9 cellular contexts compared by ENCODE assay signal in genomic region chr16:4298761-4299522, GRCh38. TPM values are rescaled to one million over a fixed set of nuclear protein-coding genes. Genes with fewer than 3 reads are reported as not detected.
DNase-seq lines count a peak whose midpoint lies in the region; ATAC-seq and TF ChIP-seq lines count a peak whose summit lies in the region.
"Had no signal": no experiment of that assay in that cellular context is flagged by ENCODE, and none has a peak within 500 bp of the region (broad histone marks: within the 10 kb centered on the region; RNA-seq: fewer than 3 reads in every experiment).

No MANE protein-coding gene starts in this region.

- H3K36me3 ChIP-seq in GM23248 (ENCODE audit: low read depth) (no peaks in the 10 kb centered on the region), cardiac muscle cell (no peaks in the 10 kb centered on the region)

- intact Hi-C loops in activated T-helper 1 cell treated with anti-CD3 and anti-CD28 coated beads, Interleukin-12 subunit alpha, Interleukin-12 subunit beta, Interleukin-2, Interleukin-4 antibody, amounts not matched to agents 30 ng/mL and 10 ng/mL and 1 ng/mL, durations not matched to agents 14 hours and 24 hours and 36 hours (cut with micrococcal nuclease) = no loop called here

- H3K27me3 ChIP-seq in GM23248 (replicated peaks; ENCODE audit: insufficient read depth) (no peaks in the 10 kb centered on the region), cardiac muscle cell (no peaks in the 10 kb centered on the region)

- H3K4me3 Mint-ChIP-seq in activated T-helper 1 cell treated with anti-CD3 and anti-CD28 coated beads, Interleukin-12 subunit alpha, Interleukin-12 subunit beta, Interleukin-2, Interleukin-4 antibody, amounts not matched to agents 30 ng/mL and 10 ng/mL and 1 ng/mL, durations not matched to agents 14 hours and 24 hours and 36 hours = no peak overlapping the region
- H3K4me3 Mint-ChIP-seq: activated B cell treated with CpG ODN at 0.5 μM for 24 hours had no signal

- H3K79me2 ChIP-seq in GM23248 (ENCODE audit: insufficient read depth) = no peaks in the 10 kb centered on the region

- H3K4me1 Mint-ChIP-seq in activated T-helper 1 cell treated with anti-CD3 and anti-CD28 coated beads, Interleukin-12 subunit alpha, Interleukin-12 subunit beta, Interleukin-2, Interleukin-4 antibody, amounts not matched to agents 30 ng/mL and 10 ng/mL and 1 ng/mL, durations not matched to agents 14 hours and 24 hours and 36 hours (ENCODE audit: low read depth) = no peaks in the 10 kb centered on the region
- H3K4me1 Mint-ChIP-seq: activated B cell treated with CpG ODN at 0.5 μM for 24 hours had no signal

- peak; percentile 97 for DNase-seq in GM23248
- DNase-seq in T1000 (lab: John Stamatoyannopoulos, UW) = peak; percentile 71
- peak; percentile 75 to 94 for DNase-seq in cardiac muscle cell (ENCODE audit: low read depth in 1 of 2, low spot score in 1 of 2)
- DNase-seq in retinal pigment epithelial cell (ENCODE audit: low read depth) = peak; percentile 79
- no peak for DNase-seq in DMS53 treated with DMSO at 0.1 percent for 48 hours (lab: John Stamatoyannopoulos, UW; ENCODE audit: unreplicated experiment)
- DNase-seq in activated T-helper 1 cell treated with anti-CD3 and anti-CD28 coated beads, Interleukin-12 subunit alpha, Interleukin-12 subunit beta, Interleukin-2, Interleukin-4 antibody, amounts not matched to agents 30 ng/mL and 10 ng/mL and 1 ng/mL, durations not matched to agents 14 hours and 24 hours and 36 hours (ENCODE audit: low spot score) = no peak
- no peak for DNase-seq in OCI-M2 (lab: John Stamatoyannopoulos, UW; ENCODE audit: unreplicated experiment)
- DNase-seq: activated B cell treated with CpG ODN at 0.5 μM for 24 hours had no signal

- H3K27ac ChIP-seq in GM23248 (peak overlapping the region; percentile 86), cardiac muscle cell (peak overlapping the region; percentile 84)

- peak overlapping the region; percentile 60 for H3K9ac ChIP-seq in GM23248

- no peaks in the 10 kb centered on the region for H3K9me2 ChIP-seq in GM23248 (ENCODE audit: insufficient read depth)

- H3K36me3 Mint-ChIP-seq in activated T-helper 1 cell treated with anti-CD3 and anti-CD28 coated beads, Interleukin-12 subunit alpha, Interleukin-12 subunit beta, Interleukin-2, Interleukin-4 antibody, amounts not matched to agents 30 ng/mL and 10 ng/mL and 1 ng/mL, durations not matched to agents 14 hours and 24 hours and 36 hours (ENCODE audit: low read depth) = peaks cover 1% of the 10 kb centered on the region

- peak overlapping the region; percentile 77 for H3K4me2 ChIP-seq in GM23248 (ENCODE audit: unreplicated experiment)

- peak overlapping the region; percentile 54 for H3K4me3 ChIP-seq in GM23248
- no peak overlapping the region for H3K4me3 ChIP-seq in cardiac muscle cell
- peak overlapping the region; percentile 7 for H3K4me3 ChIP-seq in retinal pigment epithelial cell (ENCODE audit: low read length)

- H3K4me1 ChIP-seq in GM23248 (ENCODE audit: insufficient read depth) (peaks cover 22% of the 10 kb centered on the region), cardiac muscle cell (ENCODE audit: low read depth) (peaks cover 10% of the 10 kb centered on the region)

- in situ Hi-C loops in GM23248 (cut with MboI) = no loop called here

- no peak for TF ChIP-seq CTCF in cardiac muscle cell (IDR thresholded peaks at IDR 0.05; ENCODE audit: low read depth, low read length)
- no peak for TF ChIP-seq CTCF in retinal pigment epithelial cell (conservative IDR thresholded peaks at IDR 0.05; ENCODE audit: low read depth, low read length)

- no peak overlapping the region for H3K27ac Mint-ChIP-seq in activated T-helper 1 cell treated with anti-CD3 and anti-CD28 coated beads, Interleukin-12 subunit alpha, Interleukin-12 subunit beta, Interleukin-2, Interleukin-4 antibody, amounts not matched to agents 30 ng/mL and 10 ng/mL and 1 ng/mL, durations not matched to agents 14 hours and 24 hours and 36 hours
- H3K27ac Mint-ChIP-seq: activated B cell treated with CpG ODN at 0.5 μM for 24 hours had no signal

- no peaks in the 10 kb centered on the region for H4K20me1 ChIP-seq in GM23248 (ENCODE audit: insufficient read depth)

- no peaks in the 10 kb centered on the region for H3K9me3 Mint-ChIP-seq in activated T-helper 1 cell treated with anti-CD3 and anti-CD28 coated beads, Interleukin-12 subunit alpha, Interleukin-12 subunit beta, Interleukin-2, Interleukin-4 antibody, amounts not matched to agents 30 ng/mL and 10 ng/mL and 1 ng/mL, durations not matched to agents 14 hours and 24 hours and 36 hours
- H3K9me3 Mint-ChIP-seq: activated B cell treated with CpG ODN at 0.5 μM for 24 hours had no signal

- H3K9me3 ChIP-seq in GM23248 (ENCODE audit: low read depth) = no peaks in the 10 kb centered on the region
- no peaks in the 10 kb centered on the region for H3K9me3 ChIP-seq in cardiac muscle cell (ENCODE audit: low read depth)

- H2AFZ ChIP-seq in GM23248 = peak overlapping the region; percentile 60

- no peak for ATAC-seq in HG03159 (IDR thresholded peaks at IDR 0.05; ENCODE audit: unreplicated experiment)

- WGBS in GM23248 (ENCODE audit: low coverage in 1 of 2, low lambda C conversion rate in 2 of 2, missing lambda C conversion rate in 2 of 2), 2 experiments = 18 to 22% methylated on average over 14 to 15 of the region's 15 CpGs

- peaks cover 22% of the 10 kb centered on the region for H3F3A ChIP-seq in GM23248 (ENCODE audit: insufficient read depth)

- H3K27me3 Mint-ChIP-seq in activated T-helper 1 cell treated with anti-CD3 and anti-CD28 coated beads, Interleukin-12 subunit alpha, Interleukin-12 subunit beta, Interleukin-2, Interleukin-4 antibody, amounts not matched to agents 30 ng/mL and 10 ng/mL and 1 ng/mL, durations not matched to agents 14 hours and 24 hours and 36 hours (ENCODE audit: insufficient read depth) = no peaks in the 10 kb centered on the region
- H3K27me3 Mint-ChIP-seq: activated B cell treated with CpG ODN at 0.5 μM for 24 hours had no signal

RNA-seq across cellular contexts. Expression of gene GLIS2, which starts 16.9 kb away (rescaled TPM):
- 2.9 and 3.2 TPM in 2 replicates for total RNA-seq in GM23248 (2014; rRNA removed; shearing (Covaris generic))
- polyA plus RNA-seq in GM23248 (2016; fragmentation: Nextera tagmentation; extraction: Ambion mirVana) (6.8 and 7.3 TPM in 2 replicates), cardiac muscle cell (10.3 and 15.4 TPM in 2 replicates)
- 10.4 and 14.5 TPM in 2 replicates for total RNA-seq in cardiac muscle cell
- 0.54 TPM in 2 replicates for total RNA-seq in activated T-helper 1 cell treated with anti-CD3 and anti-CD28 coated beads, Interleukin-12 subunit alpha, Interleukin-12 subunit beta, Interleukin-2, Interleukin-4 antibody, amounts not matched to agents 30 ng/mL and 10 ng/mL and 1 ng/mL, durations not matched to agents 14 hours and 24 hours and 36 hours
- total RNA-seq: activated B cell treated with CpG ODN at 0.5 μM for 24 hours had no signal

RNA-seq across cellular contexts. Expression of gene TFAP4, which starts 26.1 kb away (rescaled TPM):
- total RNA-seq in GM23248 (2014; rRNA removed; shearing (Covaris generic)) = 3.4 and 5.4 TPM in 2 replicates
- 0.91 and 1.5 TPM in 2 replicates for polyA plus RNA-seq in GM23248 (2016; fragmentation: Nextera tagmentation; extraction: Ambion mirVana)
- 11.7 and 20.5 TPM in 2 replicates for total RNA-seq in cardiac muscle cell
- polyA plus RNA-seq in cardiac muscle cell = 3.4 and 6.7 TPM in 2 replicates
- 48.3 and 49.2 TPM in 2 replicates for total RNA-seq in activated T-helper 1 cell treated with anti-CD3 and anti-CD28 coated beads, Interleukin-12 subunit alpha, Interleukin-12 subunit beta, Interleukin-2, Interleukin-4 antibody, amounts not matched to agents 30 ng/mL and 10 ng/mL and 1 ng/mL, durations not matched to agents 14 hours and 24 hours and 36 hours

RNA-seq across cellular contexts. Expression of gene PAM16, which starts 52.2 kb away (rescaled TPM):
- 20.4 and 33.0 TPM in 2 replicates for total RNA-seq in GM23248 (2014; rRNA removed; shearing (Covaris generic))
- 74.5 and 78.9 TPM in 2 replicates for polyA plus RNA-seq in GM23248 (2016; fragmentation: Nextera tagmentation; extraction: Ambion mirVana)
- 65.1 and 72.5 TPM in 2 replicates for total RNA-seq in cardiac muscle cell
- 71.8 and 82.8 TPM in 2 replicates for polyA plus RNA-seq in cardiac muscle cell
- 91.5 and 106 TPM in 2 replicates for total RNA-seq in activated T-helper 1 cell treated with anti-CD3 and anti-CD28 coated beads, Interleukin-12 subunit alpha, Interleukin-12 subunit beta, Interleukin-2, Interleukin-4 antibody, amounts not matched to agents 30 ng/mL and 10 ng/mL and 1 ng/mL, durations not matched to agents 14 hours and 24 hours and 36 hours

RNA-seq across cellular contexts. Expression of gene SRL, which starts 57.1 kb away (rescaled TPM):
- total RNA-seq in GM23248 (2014; rRNA removed; shearing (Covaris generic)) = not detected in 2 replicates
- polyA plus RNA-seq in GM23248 (2016; fragmentation: Nextera tagmentation; extraction: Ambion mirVana) (not detected in 2 replicates), cardiac muscle cell (45.9 and 56.4 TPM in 2 replicates)
- 46.1 and 51.1 TPM in 2 replicates for total RNA-seq in cardiac muscle cell
- total RNA-seq in activated T-helper 1 cell treated with anti-CD3 and anti-CD28 coated beads, Interleukin-12 subunit alpha, Interleukin-12 subunit beta, Interleukin-2, Interleukin-4 antibody, amounts not matched to agents 30 ng/mL and 10 ng/mL and 1 ng/mL, durations not matched to agents 14 hours and 24 hours and 36 hours = not detected in 2 replicates
- total RNA-seq: activated B cell treated with CpG ODN at 0.5 μM for 24 hours had no signal

Comparison
In these comparisons a context has a peak if more than half of its experiments do, and no peak if none do; other contexts are left out.
1. DNase-seq: peak in GM23248 (single experiment), T1000 (single experiment), cardiac muscle cell (2 of 2) and retinal pigment epithelial cell (single experiment); none in DMS53 treated with DMSO at 0.1 percent for 48 hours (single experiment), activated T-helper 1 cell treated with anti-CD3 and anti-CD28 coated beads, Interleukin-12 subunit alpha, Interleukin-12 subunit beta, Interleukin-2, Interleukin-4 antibody, amounts not matched to agents 30 ng/mL and 10 ng/mL and 1 ng/mL, durations not matched to agents 14 hours and 24 hours and 36 hours (single experiment) and OCI-M2 (single experiment).